In genomic region chr3:13072239-13073041, GRCh38 we compare ENCODE assay signal across 8 cellular contexts. TPM values are rescaled to one million over a fixed set of nuclear protein-coding genes. Genes with fewer than 3 reads are reported as not detected.
DNase-seq lines count a peak whose midpoint lies in the region; ATAC-seq and TF ChIP-seq lines count a peak whose summit lies in the region.

No MANE protein-coding gene starts in this region.

- H3K27ac Mint-ChIP-seq in naive thymus-derived CD8-positive, alpha-beta T cell: peak overlapping the region in 5 of 10 donors; percentile 31 to 89 (median 71)

- peaks cover 44% of the 10 kb centered on the region for H3K4me1 ChIP-seq in KMS-11 (ENCODE audit: low read depth, poor library complexity, severe bottlenecking)
- H3K4me1 ChIP-seq in HAP-1: no peaks in the 10 kb centered on the region

- H3K4me2 ChIP-seq in KMS-11: peak overlapping the region; percentile 76

- H3K27ac ChIP-seq in KMS-11: peak overlapping the region; percentile 97

- H3K36me3 Mint-ChIP-seq in naive thymus-derived CD8-positive, alpha-beta T cell: no peaks in the 10 kb centered on the region

- TF ChIP-seq CTCF in GM12864 (IDR thresholded peaks at IDR 0.05; ENCODE audit: low read depth, low read length, missing control alignments) (no peak), KMS-11 (conservative IDR thresholded peaks at IDR 0.05; ENCODE audit: low read depth, low read length) (no peak)

- H3K9me3 Mint-ChIP-seq in naive thymus-derived CD8-positive, alpha-beta T cell: no peaks in the 10 kb centered on the region

- H3K27me3 Mint-ChIP-seq in naive thymus-derived CD8-positive, alpha-beta T cell: peaks cover 0 to 4% (median 0%) of the 10 kb centered on the region in 5 donors

- no peaks in the 10 kb centered on the region for H3K79me2 ChIP-seq in KMS-11 (ENCODE audit: insufficient read depth, low read depth)

- peak overlapping the region; percentile 79 for H3K9ac ChIP-seq in KMS-11

- DNase-seq in GM12864 (ENCODE audit: low read depth): no peak
- peak in 50 of 58 donors; percentile 30 to 86 (median 63) for DNase-seq in anterior cingulate cortex (lab: John Stamatoyannopoulos, UW)
- peak in 1 of 10 donors; percentile 7 for DNase-seq in naive thymus-derived CD8-positive, alpha-beta T cell
- DNase-seq in stimulated activated naive CD4-positive, alpha-beta T cell (lab: John Stamatoyannopoulos, UW): no peak
- no peak for DNase-seq in HAP-1 (ENCODE audit: low spot score in 2 of 2)
- no peak for DNase-seq in dermis blood vessel endothelial cell

- H3K27me3 ChIP-seq in KMS-11 (ENCODE audit: insufficient read depth, low read depth) (no peaks in the 10 kb centered on the region), HAP-1 (ENCODE audit: low read depth) (no peaks in the 10 kb centered on the region)

- in situ Hi-C loops in HAP-1 (cut with MboI; ENCODE audit: low sequenced_read_pairs): no loop called here

- POLR2A ChIA-PET in naive thymus-derived CD8-positive, alpha-beta T cell (lab: Charles Lee): interaction anchor here (0.6 to 0.8 kb wide), 3 partner anchors 9 to 309 kb away, joined by 3 to 6 read pairs (median 3); no protein-coding TSS in a partner anchor

- H3K4me3 ChIP-seq in GM12864 (ENCODE audit: low read depth, low read length): peak overlapping the region; percentile 57
- no peak overlapping the region for H3K4me3 ChIP-seq in KMS-11 (IDR thresholded peaks at IDR 0.05; ENCODE audit: insufficient read depth, low read depth, low read length)
- H3K4me3 ChIP-seq in HAP-1: no peak overlapping the region

- H4K20me1 ChIP-seq in KMS-11 (ENCODE audit: insufficient read depth): no peaks in the 10 kb centered on the region

- H3K4me1 Mint-ChIP-seq in naive thymus-derived CD8-positive, alpha-beta T cell: peaks cover 22 to 70% (median 51%) of the 10 kb centered on the region in 4 donors

- no peaks in the 10 kb centered on the region for H3K36me3 ChIP-seq in KMS-11 (ENCODE audit: insufficient read depth)
- no peaks in the 10 kb centered on the region for H3K36me3 ChIP-seq in HAP-1 (replicated peaks)

- peak overlapping the region; percentile 14; the same call in 1 of the 2 replicates for H2AFZ ChIP-seq in KMS-11 (ENCODE audit: low read depth)

- H3K9me3 ChIP-seq in HAP-1: no peaks in the 10 kb centered on the region

- peak; percentile 53 for ATAC-seq in GM21390 (IDR thresholded peaks at IDR 0.05; ENCODE audit: unreplicated experiment)
- no peak for ATAC-seq in naive thymus-derived CD8-positive, alpha-beta T cell

- H3K4me3 Mint-ChIP-seq in naive thymus-derived CD8-positive, alpha-beta T cell: peak overlapping the region; percentile 74 to 89 (median 82)

RNA-seq across cellular contexts. Expression of gene IQSEC1, which starts 0.8 kb away (rescaled TPM):
- 10 to 100 TPM; 43.4 to 47.7 TPM for total RNA-seq in naive thymus-derived CD8-positive, alpha-beta T cell
- 10 to 100 TPM; 13.7 to 23.7 (median 15.7) TPM for polyA plus RNA-seq in naive thymus-derived CD8-positive, alpha-beta T cell
- 63.1 and 83.7 TPM in 2 replicates for total RNA-seq in dermis blood vessel endothelial cell

Comparison
In these comparisons a context has a peak if more than half of its experiments do, and no peak if none do; other contexts are left out.
1. DNase-seq: peak in anterior cingulate cortex (50 of 58); none in GM12864 (single experiment), stimulated activated naive CD4-positive, alpha-beta T cell (0 of 6), HAP-1 (0 of 2) and dermis blood vessel endothelial cell (single experiment).